Comparison of ENCODE assay signal across 1 cellular context in genomic region chr1:21022279-21023040, GRCh38.
TF ChIP-seq lines count a peak whose summit lies in the region.

No MANE protein-coding gene starts in this region.

TF ChIP-seq in GM12878, 131 proteins besides CTCF, POLR2A, EP300 and RAD21 (continued from another document and continues in another):
- TF ChIP-seq ZNF592 (IDR thresholded peaks at IDR 0.05) (0 out of 2 replicates have a peak, but pooled peaks have one; percentile 23), TCF3 (IDR thresholded peaks at IDR 0.05; ENCODE audit: borderline replicate concordance, insufficient read depth, low read depth, low read length) (no peak), CEBPB (IDR thresholded peaks at IDR 0.05; ENCODE audit: borderline replicate concordance in 1 of 2, low read depth in 2 of 2, low read length in 2 of 2) (no peak), NFXL1 (IDR thresholded peaks at IDR 0.05; ENCODE audit: borderline replicate concordance) (no peak), EGR1 (IDR thresholded peaks at IDR 0.05; ENCODE audit: borderline replicate concordance in 1 of 2, low read depth in 2 of 2, low read length in 2 of 2) (no peak), RELA (IDR thresholded peaks at IDR 0.05; ENCODE audit: borderline replicate concordance, partially characterized antibody) (peak; percentile 15), SUPT20H (IDR thresholded peaks at IDR 0.05; ENCODE audit: borderline replicate concordance, control insufficient read depth, low read depth, low read length) (no peak), HCFC1 (IDR thresholded peaks at IDR 0.05; ENCODE audit: low read length) (no peak), HSF1 (IDR thresholded peaks at IDR 0.05; ENCODE audit: low read depth, low read length) (no peak), ATF3 (IDR thresholded peaks at IDR 0.05; ENCODE audit: borderline replicate concordance, extremely low read depth, low read depth, low read length) (no peak), KLF5 (IDR thresholded peaks at IDR 0.05; ENCODE audit: partially characterized antibody) (peak; percentile 57), IRF5 (IDR thresholded peaks at IDR 0.05; ENCODE audit: borderline replicate concordance) (no peak), CBX3 (IDR thresholded peaks at IDR 0.05; ENCODE audit: borderline replicate concordance, low read depth) (no peak), STAT1 (conservative IDR thresholded peaks at IDR 0.05) (no peak), RCOR1 (conservative IDR thresholded peaks at IDR 0.05; ENCODE audit: low read depth, low read length) (no peak), SMAD1 (IDR thresholded peaks at IDR 0.05; ENCODE audit: low read depth, partially characterized antibody) (no peak), YY1 (IDR thresholded peaks at IDR 0.05; ENCODE audit: low read depth, low read length) (peak; percentile 41; the same call in 1 of the 2 replicates), TAF1 (IDR thresholded peaks at IDR 0.05; ENCODE audit: borderline replicate concordance, low read depth, low read length) (0 out of 2 replicates have a peak, but pooled peaks have one; percentile 16), BRCA1 (IDR thresholded peaks at IDR 0.05; ENCODE audit: low read depth, low read length) (no peak), NR2C1 (IDR thresholded peaks at IDR 0.05) (no peak), BCL3 (IDR thresholded peaks at IDR 0.05; ENCODE audit: borderline replicate concordance, insufficient read depth, low read depth, low read length, poor library complexity, severe bottlenecking) (no peak), CBX5 (IDR thresholded peaks at IDR 0.05; ENCODE audit: low read depth) (no peak), CHD1 (IDR thresholded peaks at IDR 0.05; ENCODE audit: low read depth, low read length) (no peak), YBX1 (IDR thresholded peaks at IDR 0.05) (no peak), NR2F1 (conservative IDR thresholded peaks at IDR 0.05) (peak; percentile 68), ZNF217 (IDR thresholded peaks at IDR 0.05) (no peak), HDAC2 (IDR thresholded peaks at IDR 0.05) (no peak), SREBF1 (IDR thresholded peaks at IDR 0.05; ENCODE audit: low read length) (no peak), USF2 (IDR thresholded peaks at IDR 0.05; ENCODE audit: borderline replicate concordance, low read depth, low read length) (no peak), RFX5 (IDR thresholded peaks at IDR 0.05; ENCODE audit: low read depth, low read length) (no peak), CUX1 (IDR thresholded peaks at IDR 0.05; ENCODE audit: insufficient replicate concordance, low read depth, low read length) (no peak), TARDBP (IDR thresholded peaks at IDR 0.05; ENCODE audit: borderline replicate concordance) (no peak), HDAC6 (IDR thresholded peaks at IDR 0.05; ENCODE audit: unreplicated experiment) (no peak), MLLT1 (IDR thresholded peaks at IDR 0.05) (0 out of 2 replicates have a peak, but pooled peaks have one; percentile 55), CBFB (IDR thresholded peaks at IDR 0.05; ENCODE audit: low read depth) (no peak), SIX5 (IDR thresholded peaks at IDR 0.05; ENCODE audit: low read depth, low read length, severe bottlenecking) (no peak), ZNF687 (IDR thresholded peaks at IDR 0.05) (peak; percentile 65; the same call in 1 of the 2 replicates)
